29 cellular contexts compared by ENCODE assay signal in the genomic region with DNA sequence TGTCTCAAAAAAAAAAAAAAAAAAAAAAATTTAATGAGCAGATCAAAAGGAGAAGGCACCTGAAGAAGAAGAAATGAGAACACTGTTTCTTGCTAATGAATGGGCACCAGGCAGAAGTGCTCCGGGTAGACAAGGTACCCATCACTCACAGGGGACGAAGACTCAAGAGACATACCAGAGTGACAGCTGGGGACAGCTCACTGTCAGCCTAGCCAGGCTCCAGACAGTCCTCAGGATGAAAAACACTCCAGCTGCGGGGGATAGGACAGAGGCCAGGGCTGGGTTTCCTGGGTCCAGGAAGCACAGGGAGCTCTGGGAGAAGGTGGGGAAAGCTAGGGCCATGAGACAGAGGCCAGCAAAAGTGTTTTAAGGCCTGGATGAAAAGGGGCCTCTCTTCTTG.
"Had no signal": no experiment of that assay in that cellular context is flagged by ENCODE, and none has a peak within 500 bp of the region (broad histone marks: within the 10 kb centered on the region; RNA-seq: fewer than 3 reads in every experiment).

No MANE protein-coding gene starts in this region.

- DNase-seq: activated CD4-positive, alpha-beta memory T cell treated with anti-CD3 and anti-CD28 coated beads for 36 hours; activated CD4-positive, alpha-beta T cell treated with anti-CD3 and anti-CD28 coated beads, Interleukin-2, amount 10 ng/mL, durations not matched to agents 7 days and 5 days; activated CD4-positive, CD25-positive, alpha-beta regulatory T cell; activated CD8-positive, alpha-beta memory T cell treated with anti-CD3 and anti-CD28 coated beads for 24 hours; activated gamma-delta T cell; activated naive CD4-positive, alpha-beta T cell treated with anti-CD3 and anti-CD28 coated beads for 36 hours; activated T-cell treated with anti-CD3 and anti-CD28 coated beads, Interleukin-2, amount 50 U/mL, for 48 hours; amygdala; Kasumi-1; NCI-H1105 treated with DMSO at 0.1 percent for 48 hours; NCI-H1436 treated with DMSO at 0.1 percent for 48 hours; NCI-H187; NCI-H2081 treated with DMSO at 0.1 percent for 48 hours; NCI-H2171 treated with DMSO at 0.1 percent for 48 hours; NCI-H345; NCI-H510A; NCI-H526 treated with DMSO at 0.1 percent for 48 hours; NCI-H82; NK-92 treated with Interleukin-12 subunit alpha and Interleukin-12 subunit beta, amount 100 ng/mL, for 24 hours; OCI-M1; SHP77 treated with DMSO at 0.1 percent for 48 hours; T-helper 9 cell had no signal

- H3K27me3 Mint-ChIP-seq: activated CD4-positive, alpha-beta memory T cell treated with anti-CD3 and anti-CD28 coated beads for 36 hours; activated CD4-positive, alpha-beta T cell treated with anti-CD3 and anti-CD28 coated beads, Interleukin-2, amount 10 ng/mL, durations not matched to agents 7 days and 5 days; activated naive CD8-positive, alpha-beta T cell; activated T-helper 17 cell treated with anti-CD3 and anti-CD28 coated beads, Interleukin-2, amount 50 U/mL, for 72 hours; brain had no signal

- H3K27ac Mint-ChIP-seq: activated CD4-positive, alpha-beta memory T cell treated with anti-CD3 and anti-CD28 coated beads for 36 hours; activated CD4-positive, alpha-beta T cell treated with anti-CD3 and anti-CD28 coated beads, Interleukin-2, amount 10 ng/mL, durations not matched to agents 7 days and 5 days; activated naive CD4-positive, alpha-beta T cell treated with anti-CD3 and anti-CD28 coated beads for 36 hours; activated naive CD8-positive, alpha-beta T cell; activated T-helper 17 cell treated with anti-CD3 and anti-CD28 coated beads, Interleukin-2, amount 50 U/mL, for 72 hours; brain; T-helper 1 cell treated with Interleukin-12 subunit alpha and Interleukin-12 subunit beta and Interleukin-4 antibody, amounts not matched to agents 30 μg/mL and 1 μg/mL, for 36 hours had no signal

- H3K4me1 Mint-ChIP-seq: activated CD4-positive, alpha-beta T cell treated with anti-CD3 and anti-CD28 coated beads, Interleukin-2, amount 10 ng/mL, durations not matched to agents 7 days and 5 days; activated T-helper 17 cell treated with anti-CD3 and anti-CD28 coated beads, Interleukin-2, amount 50 U/mL, for 72 hours; brain had no signal

- H3K9me3 Mint-ChIP-seq: activated CD4-positive, alpha-beta memory T cell treated with anti-CD3 and anti-CD28 coated beads for 36 hours; activated CD4-positive, alpha-beta T cell treated with anti-CD3 and anti-CD28 coated beads, Interleukin-2, amount 10 ng/mL, durations not matched to agents 7 days and 5 days; activated naive CD4-positive, alpha-beta T cell treated with anti-CD3 and anti-CD28 coated beads for 36 hours; activated T-helper 17 cell treated with anti-CD3 and anti-CD28 coated beads, Interleukin-2, amount 50 U/mL, for 72 hours; brain; T-helper 1 cell treated with Interleukin-12 subunit alpha and Interleukin-12 subunit beta and Interleukin-4 antibody, amounts not matched to agents 30 μg/mL and 1 μg/mL, for 36 hours had no signal

- H3K4me3 Mint-ChIP-seq: activated CD4-positive, alpha-beta memory T cell treated with anti-CD3 and anti-CD28 coated beads for 36 hours; activated CD4-positive, alpha-beta T cell treated with anti-CD3 and anti-CD28 coated beads, Interleukin-2, amount 10 ng/mL, durations not matched to agents 7 days and 5 days; activated naive CD4-positive, alpha-beta T cell treated with anti-CD3 and anti-CD28 coated beads for 36 hours; activated naive CD8-positive, alpha-beta T cell; activated T-helper 17 cell treated with anti-CD3 and anti-CD28 coated beads, Interleukin-2, amount 50 U/mL, for 72 hours; brain; T-helper 1 cell treated with Interleukin-12 subunit alpha and Interleukin-12 subunit beta and Interleukin-4 antibody, amounts not matched to agents 30 μg/mL and 1 μg/mL, for 36 hours had no signal

- H3K4me3 ChIP-seq: K562 had no signal

- H3K27ac ChIP-seq: RWPE1 had no signal

- ATAC-seq: activated T-helper 17 cell treated with anti-CD3 and anti-CD28 coated beads, Interleukin-2, amount 50 U/mL, for 72 hours; K562; Panc1 had no signal
